In genomic region chr2:181680937-181681811, GRCh38 we compare ENCODE assay signal across 10 cellular contexts. TPM values are rescaled to one million over a fixed set of nuclear protein-coding genes. Genes with fewer than 3 reads are reported as not detected.
DNase-seq lines count a peak whose midpoint lies in the region; ATAC-seq, FAIRE-seq and TF ChIP-seq lines count a peak whose summit lies in the region.
"Had no signal": no experiment of that assay in that cellular context is flagged by ENCODE, and none has a peak within 500 bp of the region (broad histone marks: within the 10 kb centered on the region; RNA-seq: fewer than 3 reads in every experiment).

No MANE protein-coding gene starts in this region.

- H3K9me3 ChIP-seq in A549 (no peaks in the 10 kb centered on the region), adipocyte (ENCODE audit: control insufficient read depth, low read length) (peaks cover 9% of the 10 kb centered on the region), left lung (no peaks in the 10 kb centered on the region), heart left ventricle (no peaks in the 10 kb centered on the region)

- TF ChIP-seq CTCF in A549 (IDR thresholded peaks at IDR 0.05) (no peak), GM13976 (IDR thresholded peaks at IDR 0.05; ENCODE audit: borderline replicate concordance, control extremely low read depth, extremely low read depth, insufficient read depth, missing control alignments) (no peak), mesothelial cell of epicardium (IDR thresholded peaks at IDR 0.05; ENCODE audit: unreplicated experiment) (no peak), left lung (IDR thresholded peaks at IDR 0.05) (no peak), heart left ventricle (IDR thresholded peaks at IDR 0.05) (no peak)

- H3K4me1 ChIP-seq in A549 (peaks cover 17% of the 10 kb centered on the region), adipocyte (ENCODE audit: control insufficient read depth, insufficient read depth, low read length) (peaks cover 4% of the 10 kb centered on the region), left lung (peaks cover 3 to 17% of the 10 kb centered on the region in 2 donors), heart left ventricle (peaks cover 0 to 37% (median 6%) of the 10 kb centered on the region in 12 donors)

- WGBS in A549 (ENCODE audit: missing lambda C conversion rate): 43% methylated on average over 35 of the region's 38 CpGs
- WGBS in heart left ventricle, 4 donors: 2 to 4% (median 3%) methylated on average over 38 of the region's 38 CpGs

- no peaks in the 10 kb centered on the region for H3K9me3 Mint-ChIP-seq in mesothelial cell of epicardium

- TF ChIP-seq EP300 in A549 (IDR thresholded peaks at IDR 0.05): no peak

- H3K27me3 ChIP-seq in adipocyte (replicated peaks; ENCODE audit: control insufficient read depth, insufficient read depth, low read length) (peaks cover 81% of the 10 kb centered on the region), left lung (peaks cover 87 to 100% of the 10 kb centered on the region in 2 donors), heart left ventricle (peaks cover 40 to 98% (median 85%) of the 10 kb centered on the region in 9 donors)

- DNase-seq in A549 (ENCODE audit: low read depth in 1 of 2, low spot score in 1 of 2): no peak
- DNase-seq in GM13976 (ENCODE audit: low spot score): peak; percentile 34
- DNase-seq in adipocyte (ENCODE audit: low read depth): no peak
- DNase-seq in mesothelial cell of epicardium (ENCODE audit: low spot score in 2 of 2, unreplicated experiment in 2 of 2): no peak
- DNase-seq in stimulated activated naive CD4-positive, alpha-beta T cell (lab: John Stamatoyannopoulos, UW): no peak
- no peak for DNase-seq in left lung
- DNase-seq in heart left ventricle: no peak

- peaks cover 19% of the 10 kb centered on the region for H3K4me1 Mint-ChIP-seq in mesothelial cell of epicardium

- no peak overlapping the region for H3K9ac ChIP-seq in adipocyte (ENCODE audit: low read length)

- no peaks in the 10 kb centered on the region for H3K36me3 Mint-ChIP-seq in mesothelial cell of epicardium

- no peak for FAIRE-seq in A549 (lab: Jason Lieb, UNC)
- FAIRE-seq: RCC 7860 had no signal

- CTCF ChIA-PET in A549 (lab: Yijun Ruan, JAX): no interaction called here

- TF ChIP-seq POLR2A in A549 (IDR thresholded peaks at IDR 0.05; ENCODE audit: low read length) (no peak), heart left ventricle (IDR thresholded peaks at IDR 0.05) (no peak)

- intact Hi-C loops in left lung (cut with DNase I) (no loop called here), heart left ventricle (cut with DNase I) (no loop called here)

- H3K27ac Mint-ChIP-seq in mesothelial cell of epicardium: no peak overlapping the region

- in situ Hi-C loops in GM13976 (cut with MboI; ENCODE audit: low sequenced_read_pairs, unreplicated experiment): no loop called here

- POLR2A ChIA-PET in A549 (lab: Yijun Ruan, JAX): no interaction called here

- peaks cover 94% of the 10 kb centered on the region for H3K27me3 Mint-ChIP-seq in mesothelial cell of epicardium (ENCODE audit: low read depth)

- H3K27ac ChIP-seq in A549 (no peak overlapping the region), left lung (no peak overlapping the region), heart left ventricle (no peak overlapping the region)

- no peak for TF ChIP-seq RAD21 in A549 (conservative IDR thresholded peaks at IDR 0.05 in 1 of 2, IDR thresholded peaks at IDR 0.05 in 1 of 2)

- H3K36me3 ChIP-seq in adipocyte (ENCODE audit: control insufficient read depth, insufficient read depth, low read length, severe bottlenecking) (no peaks in the 10 kb centered on the region), left lung (no peaks in the 10 kb centered on the region), heart left ventricle (no peaks in the 10 kb centered on the region)

- peak overlapping the region; percentile 41 for H3K4me3 Mint-ChIP-seq in mesothelial cell of epicardium

- H3K4me2 ChIP-seq in A549: peak overlapping the region; percentile 95

- no peak for ATAC-seq in A549
- ATAC-seq in HG02588 (IDR thresholded peaks at IDR 0.05; ENCODE audit: unreplicated experiment): no peak
- no peak for ATAC-seq in left lung
- no peak for ATAC-seq in heart left ventricle

- peak overlapping the region; percentile 43 for H3K4me3 ChIP-seq in A549
- H3K4me3 ChIP-seq in adipocyte (ENCODE audit: low read length): peak overlapping the region; percentile 13
- H3K4me3 ChIP-seq in left lung: no peak overlapping the region
- H3K4me3 ChIP-seq in heart left ventricle: peak overlapping the region in 2 of 12 donors; percentile 7 to 34

TF ChIP-seq in A549, 52 proteins besides CTCF, POLR2A, EP300 and RAD21 (continues in another document):
- TF ChIP-seq ZSCAN20 (CRISPR knock-in tag; IDR thresholded peaks at IDR 0.05): no peak
- no peak for TF ChIP-seq RARB (CRISPR knock-in tag; IDR thresholded peaks at IDR 0.05)
- TF ChIP-seq BHLHE40 (IDR thresholded peaks at IDR 0.05; ENCODE audit: low read depth, low read length): no peak
- TF ChIP-seq MYC (IDR thresholded peaks at IDR 0.05; ENCODE audit: borderline replicate concordance, low read length): no peak
- no peak for TF ChIP-seq PBX3 (IDR thresholded peaks at IDR 0.05)
- no peak for TF ChIP-seq EHMT2 (IDR thresholded peaks at IDR 0.05; ENCODE audit: low read depth)
- TF ChIP-seq SMC3 (IDR thresholded peaks at IDR 0.05): no peak
- no peak for TF ChIP-seq PHF8 (IDR thresholded peaks at IDR 0.05; ENCODE audit: borderline replicate concordance, low read depth)
- no peak for TF ChIP-seq ESRRA (IDR thresholded peaks at IDR 0.05; ENCODE audit: borderline replicate concordance, low read length)
- no peak for TF ChIP-seq FOSL2 (IDR thresholded peaks at IDR 0.05)
- no peak for TF ChIP-seq FOSL2 (CRISPR knock-in tag; IDR thresholded peaks at IDR 0.05)
- no peak for TF ChIP-seq JUN (IDR thresholded peaks at IDR 0.05)
- TF ChIP-seq HEYL (CRISPR knock-in tag; IDR thresholded peaks at IDR 0.05): no peak
- TF ChIP-seq TFCP2L1 (CRISPR knock-in tag; IDR thresholded peaks at IDR 0.05): no peak
- TF ChIP-seq ATOH8 (CRISPR knock-in tag; IDR thresholded peaks at IDR 0.05; ENCODE audit: low read depth): no peak
- TF ChIP-seq, protein P1, sequence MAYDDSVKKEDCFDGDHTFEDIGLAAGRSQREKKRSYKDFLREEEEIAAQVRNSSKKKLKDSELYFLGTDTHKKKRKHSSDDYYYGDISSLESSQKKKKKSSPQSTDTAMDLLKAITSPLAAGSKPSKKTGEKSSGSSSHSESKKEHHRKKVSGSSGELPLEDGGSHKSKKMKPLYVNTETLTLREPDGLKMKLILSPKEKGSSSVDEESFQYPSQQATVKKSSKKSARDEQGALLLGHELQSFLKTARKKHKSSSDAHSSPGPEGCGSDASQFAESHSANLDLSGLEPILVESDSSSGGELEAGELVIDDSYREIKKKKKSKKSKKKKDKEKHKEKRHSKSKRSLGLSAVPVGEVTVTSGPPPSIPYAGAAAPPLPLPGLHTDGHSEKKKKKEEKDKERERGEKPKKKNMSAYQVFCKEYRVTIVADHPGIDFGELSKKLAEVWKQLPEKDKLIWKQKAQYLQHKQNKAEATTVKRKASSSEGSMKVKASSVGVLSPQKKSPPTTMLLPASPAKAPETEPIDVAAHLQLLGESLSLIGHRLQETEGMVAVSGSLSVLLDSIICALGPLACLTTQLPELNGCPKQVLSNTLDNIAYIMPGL (CRISPR knock-in tag; IDR thresholded peaks at IDR 0.05; ENCODE audit: borderline replicate concordance): no peak
- TF ChIP-seq, protein P2, sequence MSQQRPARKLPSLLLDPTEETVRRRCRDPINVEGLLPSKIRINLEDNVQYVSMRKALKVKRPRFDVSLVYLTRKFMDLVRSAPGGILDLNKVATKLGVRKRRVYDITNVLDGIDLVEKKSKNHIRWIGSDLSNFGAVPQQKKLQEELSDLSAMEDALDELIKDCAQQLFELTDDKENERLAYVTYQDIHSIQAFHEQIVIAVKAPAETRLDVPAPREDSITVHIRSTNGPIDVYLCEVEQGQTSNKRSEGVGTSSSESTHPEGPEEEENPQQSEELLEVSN (IDR thresholded peaks at IDR 0.05; ENCODE audit: borderline replicate concordance, low read depth): no peak
- TF ChIP-seq ZFP36 (IDR thresholded peaks at IDR 0.05; ENCODE audit: borderline replicate concordance, partially characterized antibody): no peak

RNA-seq across cellular contexts. Expression of gene NEUROD1, which starts 0.9 kb away (rescaled TPM):
- polyA plus RNA-seq in A549 (2011; rRNA removed) (not detected in 2 replicates), A549 (2017; fragmentation: RNase III; extraction: RNeasy Plus Mini Kit Qiagen cat#74134 plus additional on column Dnase treatment) (not detected in 3 replicates), heart left ventricle (not detected)
- not detected in 2 replicates for polyA plus RNA-seq in A549 (2012; cell fraction: cytosol; rRNA removed)
- not detected in 2 replicates for polyA plus RNA-seq in A549 (2012; cell fraction: nucleus; rRNA removed)
- polyA minus RNA-seq in A549 (2011; rRNA and poly(A)+ RNA removed): not detected in 2 replicates
- total RNA-seq in mesothelial cell of epicardium (not detected in 3 replicates), left lung (not detected), heart left ventricle (not detected)
- total RNA-seq: MCF 10A had no signal

RNA-seq across cellular contexts. Expression of gene CERKL, which starts 24.3 kb away (rescaled TPM):
- polyA plus RNA-seq in A549 (2011; rRNA removed): 0.53 and 0.85 TPM in 2 replicates
- 0.09 and 0.16 TPM in 2 replicates for polyA plus RNA-seq in A549 (2012; cell fraction: cytosol; rRNA removed)
- polyA plus RNA-seq in A549 (2012; cell fraction: nucleus; rRNA removed): 0.07 and 0.10 TPM in 2 replicates
- polyA plus RNA-seq in A549 (2017; fragmentation: RNase III; extraction: RNeasy Plus Mini Kit Qiagen cat#74134 plus additional on column Dnase treatment): 0.25 to 0.32 TPM (median 0.30 TPM) in 3 replicates
- 0.34 and 0.54 TPM in 2 replicates for polyA minus RNA-seq in A549 (2011; rRNA and poly(A)+ RNA removed)
- not detected in 3 replicates for total RNA-seq in mesothelial cell of epicardium
- total RNA-seq in left lung: 1 to 10 TPM in 1 of 2 donors, under 1 TPM in 1; 0.41 to 1.3 TPM
- not detected for total RNA-seq in heart left ventricle
- not detected for polyA plus RNA-seq in heart left ventricle

Comparison
In these comparisons a context has a peak if more than half of its experiments do, and no peak if none do; other contexts are left out.
1. H3K4me3 ChIP-seq: peak in A549 (single experiment) and adipocyte (single experiment); none in left lung (0 of 2).